Comparison of ENCODE assay signal across 13 cellular contexts in genomic region chr11:12273618-12273995, GRCh38.
"Had no signal": no experiment of that assay in that cellular context is flagged by ENCODE, and none has a peak within 500 bp of the region (broad histone marks: within the 10 kb centered on the region; RNA-seq: fewer than 3 reads in every experiment).

No MANE protein-coding gene starts in this region.

- H3K4me3 ChIP-seq: esophagus muscularis mucosa, gastroesophageal sphincter, heart left ventricle, left ventricle myocardium inferior, mucosa of descending colon, thyroid gland had no signal

- H3K27ac ChIP-seq: gastroesophageal sphincter, heart left ventricle, left ventricle myocardium inferior, parathyroid adenoma, thyroid gland had no signal

- DNase-seq: activated CD4-positive, alpha-beta T cell treated with anti-CD3 and anti-CD28 coated beads, Interleukin-2, amount 10 ng/mL, durations not matched to agents 24 days and 14 days; activated CD8-positive, alpha-beta T cell treated with anti-CD3 and anti-CD28 coated beads, Interleukin-2, amount 10 ng/mL, durations not matched to agents 7 days and 5 days; activated naive CD4-positive, alpha-beta T cell treated with anti-CD3 and anti-CD28 coated beads, Interleukin-2, amount 10 ng/mL, durations not matched to agents 7 days and 5 days; effector CD4-positive, alpha-beta T cell; heart left ventricle; left ventricle myocardium inferior; mucosa of descending colon; naive thymus-derived CD4-positive, alpha-beta T cell; stimulated activated naive CD4-positive, alpha-beta T cell; thyroid gland had no signal

- H3K9me3 Mint-ChIP-seq: activated CD4-positive, alpha-beta T cell treated with anti-CD3 and anti-CD28 coated beads, Interleukin-2, amount 10 ng/mL, durations not matched to agents 24 days and 14 days; activated naive CD4-positive, alpha-beta T cell treated with anti-CD3 and anti-CD28 coated beads, Interleukin-2, amount 10 ng/mL, durations not matched to agents 7 days and 5 days; naive thymus-derived CD4-positive, alpha-beta T cell had no signal

- H3K27me3 Mint-ChIP-seq: activated CD4-positive, alpha-beta T cell treated with anti-CD3 and anti-CD28 coated beads, Interleukin-2, amount 10 ng/mL, durations not matched to agents 24 days and 14 days; activated naive CD4-positive, alpha-beta T cell treated with anti-CD3 and anti-CD28 coated beads, Interleukin-2, amount 10 ng/mL, durations not matched to agents 7 days and 5 days; naive thymus-derived CD4-positive, alpha-beta T cell had no signal

- H3K9me3 ChIP-seq: esophagus muscularis mucosa, gastroesophageal sphincter, heart left ventricle, left ventricle myocardium inferior, mucosa of descending colon, thyroid gland had no signal

- H3K9ac ChIP-seq: parathyroid adenoma had no signal

- H3K4me3 Mint-ChIP-seq: activated CD4-positive, alpha-beta T cell treated with anti-CD3 and anti-CD28 coated beads, Interleukin-2, amount 10 ng/mL, durations not matched to agents 24 days and 14 days; activated CD8-positive, alpha-beta T cell treated with anti-CD3 and anti-CD28 coated beads, Interleukin-2, amount 10 ng/mL, durations not matched to agents 7 days and 5 days; activated naive CD4-positive, alpha-beta T cell treated with anti-CD3 and anti-CD28 coated beads, Interleukin-2, amount 10 ng/mL, durations not matched to agents 7 days and 5 days; naive thymus-derived CD4-positive, alpha-beta T cell had no signal

- H3K36me3 ChIP-seq: gastroesophageal sphincter, heart left ventricle, left ventricle myocardium inferior, thyroid gland had no signal

- H3K36me3 Mint-ChIP-seq: activated naive CD4-positive, alpha-beta T cell treated with anti-CD3 and anti-CD28 coated beads, Interleukin-2, amount 10 ng/mL, durations not matched to agents 7 days and 5 days; naive thymus-derived CD4-positive, alpha-beta T cell had no signal

- H3K4me1 ChIP-seq: parathyroid adenoma had no signal

- H3K79me2 ChIP-seq: parathyroid adenoma had no signal

- H2AFZ ChIP-seq: parathyroid adenoma had no signal

- ATAC-seq: activated CD8-positive, alpha-beta T cell treated with anti-CD3 and anti-CD28 coated beads, Interleukin-2, amount 10 ng/mL, durations not matched to agents 7 days and 5 days; gastroesophageal sphincter; heart left ventricle; mucosa of descending colon; naive thymus-derived CD4-positive, alpha-beta T cell had no signal

- H3K27me3 ChIP-seq: esophagus muscularis mucosa, gastroesophageal sphincter, heart left ventricle, thyroid gland had no signal

- H3K27ac Mint-ChIP-seq: activated CD4-positive, alpha-beta T cell treated with anti-CD3 and anti-CD28 coated beads, Interleukin-2, amount 10 ng/mL, durations not matched to agents 24 days and 14 days; activated CD8-positive, alpha-beta T cell treated with anti-CD3 and anti-CD28 coated beads, Interleukin-2, amount 10 ng/mL, durations not matched to agents 7 days and 5 days; activated naive CD4-positive, alpha-beta T cell treated with anti-CD3 and anti-CD28 coated beads, Interleukin-2, amount 10 ng/mL, durations not matched to agents 7 days and 5 days had no signal

- H3K4me1 Mint-ChIP-seq: activated CD4-positive, alpha-beta T cell treated with anti-CD3 and anti-CD28 coated beads, Interleukin-2, amount 10 ng/mL, durations not matched to agents 24 days and 14 days; activated naive CD4-positive, alpha-beta T cell treated with anti-CD3 and anti-CD28 coated beads, Interleukin-2, amount 10 ng/mL, durations not matched to agents 7 days and 5 days had no signal
